In genomic region chr12:11917501-11917900, GRCh38 we compare ENCODE assay signal across 30 cellular contexts.
"Had no signal": no experiment of that assay in that cellular context is flagged by ENCODE, and none has a peak within 500 bp of the region (broad histone marks: within the 10 kb centered on the region; RNA-seq: fewer than 3 reads in every experiment).

No MANE protein-coding gene starts in this region.

- H3K4me3 Mint-ChIP-seq: activated CD4-positive, alpha-beta T cell treated with anti-CD3 and anti-CD28 coated beads for 36 hours; activated CD4-positive, alpha-beta T cell treated with anti-CD3 and anti-CD28 coated beads, Interleukin-2, amount 10 ng/mL, durations not matched to agents 7 days and 5 days; activated CD8-positive, alpha-beta T cell treated with anti-CD3 and anti-CD28 coated beads for 36 hours; activated naive CD4-positive, alpha-beta T cell treated with anti-CD3 and anti-CD28 coated beads for 36 hours; activated naive CD4-positive, alpha-beta T cell treated with anti-CD3 and anti-CD28 coated beads, Interleukin-2, amount 50 U/mL, for 24 hours; activated naive CD8-positive, alpha-beta T cell treated with anti-CD3 and anti-CD28 coated beads for 36 hours; activated naive CD8-positive, alpha-beta T cell treated with anti-CD3 and anti-CD28 coated beads, Interleukin-2, amount 50 U/mL, for 24 hours; activated T-helper 1 cell treated with anti-CD3 and anti-CD28 coated beads, Interleukin-12 subunit alpha, Interleukin-12 subunit beta, Interleukin-2, Interleukin-4 antibody, amounts not matched to agents 30 ng/mL and 10 ng/mL and 1 ng/mL, durations not matched to agents 14 hours and 24 hours and 36 hours; brain; T-cell; T-helper 1 cell treated with Interleukin-12 subunit alpha and Interleukin-12 subunit beta and Interleukin-4 antibody, amounts not matched to agents 30 μg/mL and 1 μg/mL, for 36 hours had no signal

- H3K4me3 ChIP-seq: adrenal gland, ascending aorta, breast epithelium, cardiac muscle cell, colonic mucosa had no signal

- H3K4me1 ChIP-seq: adrenal gland, ascending aorta, breast epithelium, colonic mucosa had no signal

- H3K27me3 ChIP-seq: adrenal gland, ascending aorta, breast epithelium, cardiac muscle cell, colonic mucosa had no signal

- H3K4me1 Mint-ChIP-seq: activated naive CD8-positive, alpha-beta T cell treated with anti-CD3 and anti-CD28 coated beads for 36 hours; brain had no signal

- H3K27me3 Mint-ChIP-seq: activated CD4-positive, alpha-beta T cell treated with anti-CD3 and anti-CD28 coated beads for 36 hours; activated CD8-positive, alpha-beta T cell treated with anti-CD3 and anti-CD28 coated beads for 36 hours; activated naive CD4-positive, alpha-beta T cell treated with anti-CD3 and anti-CD28 coated beads, Interleukin-2, amount 50 U/mL, for 24 hours; activated naive CD8-positive, alpha-beta T cell treated with anti-CD3 and anti-CD28 coated beads for 36 hours; T-cell had no signal

- FAIRE-seq: frontal cortex had no signal

- H3K27ac Mint-ChIP-seq: activated CD4-positive, alpha-beta T cell treated with anti-CD3 and anti-CD28 coated beads for 36 hours; activated CD4-positive, alpha-beta T cell treated with anti-CD3 and anti-CD28 coated beads, Interleukin-2, amount 10 ng/mL, durations not matched to agents 7 days and 5 days; activated CD8-positive, alpha-beta T cell treated with anti-CD3 and anti-CD28 coated beads for 36 hours; activated naive CD4-positive, alpha-beta T cell treated with anti-CD3 and anti-CD28 coated beads for 36 hours; activated naive CD4-positive, alpha-beta T cell treated with anti-CD3 and anti-CD28 coated beads, Interleukin-2, amount 50 U/mL, for 24 hours; activated naive CD8-positive, alpha-beta T cell treated with anti-CD3 and anti-CD28 coated beads for 36 hours; activated naive CD8-positive, alpha-beta T cell treated with anti-CD3 and anti-CD28 coated beads, Interleukin-2, amount 50 U/mL, for 24 hours; activated T-helper 2 cell treated with anti-CD3 and anti-CD28 coated beads, Interferon-gamma antibody, Interleukin-2, Interleukin-4, amounts not matched to agents 10 μg/mL and 5 μg/mL and 100 μg/mL, durations not matched to agents 14 hours and 24 hours and 36 hours; brain; T-cell; T-helper 1 cell treated with Interleukin-12 subunit alpha and Interleukin-12 subunit beta and Interleukin-4 antibody, amounts not matched to agents 30 μg/mL and 1 μg/mL, for 36 hours had no signal

- H3K9me3 Mint-ChIP-seq: activated CD8-positive, alpha-beta T cell treated with anti-CD3 and anti-CD28 coated beads for 36 hours; activated naive CD4-positive, alpha-beta T cell treated with anti-CD3 and anti-CD28 coated beads, Interleukin-2, amount 50 U/mL, for 24 hours; activated naive CD8-positive, alpha-beta T cell treated with anti-CD3 and anti-CD28 coated beads, Interleukin-2, amount 50 U/mL, for 24 hours; activated T-helper 1 cell treated with anti-CD3 and anti-CD28 coated beads, Interleukin-12 subunit alpha, Interleukin-12 subunit beta, Interleukin-2, Interleukin-4 antibody, amounts not matched to agents 30 ng/mL and 10 ng/mL and 1 ng/mL, durations not matched to agents 14 hours and 24 hours and 36 hours; activated T-helper 2 cell treated with anti-CD3 and anti-CD28 coated beads, Interferon-gamma antibody, Interleukin-2, Interleukin-4, amounts not matched to agents 10 μg/mL and 5 μg/mL and 100 μg/mL, durations not matched to agents 14 hours and 24 hours and 36 hours; T-cell; T-helper 1 cell treated with Interleukin-12 subunit alpha and Interleukin-12 subunit beta and Interleukin-4 antibody, amounts not matched to agents 30 μg/mL and 1 μg/mL, for 36 hours had no signal

- H3K36me3 ChIP-seq: adrenal gland, ascending aorta, breast epithelium, cardiac muscle cell, colonic mucosa had no signal

- H3K27ac ChIP-seq: adrenal gland, ascending aorta, breast epithelium, cardiac muscle cell, colonic mucosa had no signal

- H3K9me3 ChIP-seq: adrenal gland, ascending aorta, breast epithelium, colonic mucosa had no signal

- DNase-seq: activated CD4-positive, alpha-beta T cell treated with anti-CD3 and anti-CD28 coated beads for 36 hours; activated CD4-positive, alpha-beta T cell treated with anti-CD3 and anti-CD28 coated beads, Interleukin-2, amount 10 ng/mL, durations not matched to agents 7 days and 5 days; activated CD4-positive, alpha-beta T cell treated with anti-CD3 and anti-CD28 coated beads, Interleukin-2, amount 50 U/mL, for 48 hours; activated CD4-positive, CD25-positive, alpha-beta regulatory T cell; activated CD4-positive, CD25-positive, alpha-beta regulatory T cell treated with anti-CD3 and anti-CD28 coated beads, Interleukin-2, amount 50 U/mL, for 72 hours; activated CD8-positive, alpha-beta memory T cell treated with anti-CD3 and anti-CD28 coated beads for 24 hours; activated CD8-positive, alpha-beta T cell treated with anti-CD3 and anti-CD28 coated beads for 36 hours; activated effector memory CD4-positive, alpha-beta T cell treated with anti-CD3 and anti-CD28 coated beads, Interleukin-2, amount 50 U/mL, for 16 hours; activated naive CD4-positive, alpha-beta T cell treated with anti-CD3 and anti-CD28 coated beads for 36 hours; activated naive CD8-positive, alpha-beta T cell treated with anti-CD3 and anti-CD28 coated beads for 36 hours; activated naive CD8-positive, alpha-beta T cell treated with anti-CD3 and anti-CD28 coated beads, Interleukin-2, amount 50 U/mL, for 24 hours; activated T-cell treated with anti-CD3 and anti-CD28 coated beads, Interleukin-2, amount 50 U/mL, for 48 hours; adrenal gland; central memory CD4-positive, alpha-beta T cell; cerebellar nuclear complex; colonic mucosa; effector CD8-positive, alpha-beta T cell; foreskin fibroblast; head of caudate nucleus; T-cell; T1000 had no signal

- H3K36me3 Mint-ChIP-seq: activated naive CD4-positive, alpha-beta T cell treated with anti-CD3 and anti-CD28 coated beads, Interleukin-2, amount 50 U/mL, for 24 hours; activated naive CD8-positive, alpha-beta T cell treated with anti-CD3 and anti-CD28 coated beads for 36 hours; brain; T-cell had no signal
